ENCODE assay signal across 29 cellular contexts in the genomic region with DNA sequence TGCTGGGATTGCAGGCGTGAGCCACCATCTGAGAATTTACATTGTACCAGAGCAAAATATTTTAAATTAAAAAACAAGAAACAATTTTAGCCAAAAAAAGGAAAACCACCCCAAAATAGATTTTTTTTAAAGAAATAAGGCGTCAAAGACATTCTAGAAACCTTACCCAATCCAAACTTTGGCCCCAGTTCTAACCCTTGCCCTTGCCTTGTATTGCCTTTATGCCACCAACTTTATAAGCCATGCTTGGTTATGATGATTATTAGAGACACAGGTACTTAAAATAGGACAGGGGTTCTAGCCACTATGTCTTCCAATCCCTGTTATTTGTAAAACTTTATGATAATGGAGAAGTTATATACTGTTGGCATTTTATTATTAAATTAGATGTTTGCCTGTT.
"Had no signal": no experiment of that assay in that cellular context is flagged by ENCODE, and none has a peak within 500 bp of the region (broad histone marks: within the 10 kb centered on the region; RNA-seq: fewer than 3 reads in every experiment).

No MANE protein-coding gene starts in this region.

- FAIRE-seq: pancreas, small intestine had no signal

- ATAC-seq: naive thymus-derived CD4-positive, alpha-beta T cell; naive thymus-derived CD8-positive, alpha-beta T cell; natural killer cell; natural killer cell treated with Interleukin-12 subunit alpha and Interleukin-12 subunit beta and Interleukin-15 and Interleukin-18, amount 100 ng/mL, for 72 hours; pancreas; psoas muscle; right cardiac atrium; sciatic nerve had no signal

- H2AFZ ChIP-seq: neural progenitor cell, parathyroid adenoma had no signal

- DNase-seq: naive thymus-derived CD4-positive, alpha-beta T cell; naive thymus-derived CD8-positive, alpha-beta T cell; natural killer cell; nephron progenitor cell; nucleus accumbens; occipital lobe; ovary; pancreas; posterior cingulate gyrus; psoas muscle; retina; right cardiac atrium; right lobe of liver; sigmoid colon; small intestine; spleen; stimulated activated CD4-positive, alpha-beta T cell treated with anti-CD3 and anti-CD28 coated beads, Interleukin-12 subunit alpha, Interleukin-12 subunit beta, amount 100 ng/mL, for 4 hours; stimulated activated CD4-positive, alpha-beta T cell treated with anti-CD3 and anti-CD28 coated beads, Interleukin-15, amount 100 ng/mL, for 24 hours; stimulated activated CD4-positive, alpha-beta T cell treated with anti-CD3 and anti-CD28 coated beads, Interleukin-1b, Interleukin-23, amount 100 ng/mL, for 48 hours; stimulated activated CD4-positive, alpha-beta T cell treated with anti-CD3 and anti-CD28 coated beads, Interleukin-2, amount 100 ng/mL, for 24 hours had no signal

- H3K4me2 ChIP-seq: neural progenitor cell, smooth muscle cell had no signal

- H3K36me3 ChIP-seq: ovary had no signal

- H3K27ac ChIP-seq: neural progenitor cell, neutrophil, ovary, pancreas, parathyroid adenoma, prostate gland, psoas muscle, right atrium auricular region, right lobe of liver, sigmoid colon, skin epidermis, spleen had no signal

- H3K4me3 ChIP-seq: neural progenitor cell, ovary, pancreas, prostate gland, psoas muscle, right atrium auricular region, right lobe of liver, sigmoid colon, skin epidermis, smooth muscle cell, spleen had no signal

- H3K27me3 ChIP-seq: neural progenitor cell, neutrophil, ovary, pancreas, right atrium auricular region, right lobe of liver, sigmoid colon, spleen had no signal

- H3K79me2 ChIP-seq: parathyroid adenoma had no signal

- H3K9me3 ChIP-seq: neutrophil, ovary, pancreas, prostate gland, psoas muscle, right atrium auricular region, right lobe of liver, sigmoid colon, spleen had no signal

- H3K4me1 ChIP-seq: neural progenitor cell, pancreas, parathyroid adenoma, prostate gland, psoas muscle, right atrium auricular region, sigmoid colon, spleen had no signal

- H3K9ac ChIP-seq: neural progenitor cell, parathyroid adenoma had no signal
